1 cellular context compared by ENCODE assay signal in genomic region chr7:100444311-100445278, GRCh38.
A peak's percentile ranks its signal among the peaks of the same experiment; 100 is the strongest.
TF ChIP-seq lines count a peak whose summit lies in the region.

No MANE protein-coding gene starts in this region.

TF ChIP-seq in HepG2, 621 proteins besides CTCF, POLR2A, EP300 and RAD21 (continued from another document and continues in another):
- TF ChIP-seq, protein P1, sequence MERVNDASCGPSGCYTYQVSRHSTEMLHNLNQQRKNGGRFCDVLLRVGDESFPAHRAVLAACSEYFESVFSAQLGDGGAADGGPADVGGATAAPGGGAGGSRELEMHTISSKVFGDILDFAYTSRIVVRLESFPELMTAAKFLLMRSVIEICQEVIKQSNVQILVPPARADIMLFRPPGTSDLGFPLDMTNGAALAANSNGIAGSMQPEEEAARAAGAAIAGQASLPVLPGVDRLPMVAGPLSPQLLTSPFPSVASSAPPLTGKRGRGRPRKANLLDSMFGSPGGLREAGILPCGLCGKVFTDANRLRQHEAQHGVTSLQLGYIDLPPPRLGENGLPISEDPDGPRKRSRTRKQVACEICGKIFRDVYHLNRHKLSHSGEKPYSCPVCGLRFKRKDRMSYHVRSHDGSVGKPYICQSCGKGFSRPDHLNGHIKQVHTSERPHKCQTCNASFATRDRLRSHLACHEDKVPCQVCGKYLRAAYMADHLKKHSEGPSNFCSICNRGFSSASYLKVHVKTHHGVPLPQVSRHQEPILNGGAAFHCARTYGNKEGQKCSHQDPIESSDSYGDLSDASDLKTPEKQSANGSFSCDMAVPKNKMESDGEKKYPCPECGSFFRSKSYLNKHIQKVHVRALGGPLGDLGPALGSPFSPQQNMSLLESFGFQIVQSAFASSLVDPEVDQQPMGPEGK (CRISPR knock-in tag; IDR thresholded peaks at IDR 0.05) = peak; percentile 84
- TF ChIP-seq CREM (IDR thresholded peaks at IDR 0.05) = peak; percentile 71
- no peak for TF ChIP-seq CREM (CRISPR knock-in tag; IDR thresholded peaks at IDR 0.05)
- TF ChIP-seq ARID4A (CRISPR knock-in tag; IDR thresholded peaks at IDR 0.05; ENCODE audit: borderline replicate concordance) = peak; percentile 81
- no peak for TF ChIP-seq CC2D1A (CRISPR knock-in tag; IDR thresholded peaks at IDR 0.05)
- no peak for TF ChIP-seq ZNF484 (CRISPR knock-in tag; IDR thresholded peaks at IDR 0.05; ENCODE audit: borderline replicate concordance, low read depth)
- TF ChIP-seq, protein P2, sequence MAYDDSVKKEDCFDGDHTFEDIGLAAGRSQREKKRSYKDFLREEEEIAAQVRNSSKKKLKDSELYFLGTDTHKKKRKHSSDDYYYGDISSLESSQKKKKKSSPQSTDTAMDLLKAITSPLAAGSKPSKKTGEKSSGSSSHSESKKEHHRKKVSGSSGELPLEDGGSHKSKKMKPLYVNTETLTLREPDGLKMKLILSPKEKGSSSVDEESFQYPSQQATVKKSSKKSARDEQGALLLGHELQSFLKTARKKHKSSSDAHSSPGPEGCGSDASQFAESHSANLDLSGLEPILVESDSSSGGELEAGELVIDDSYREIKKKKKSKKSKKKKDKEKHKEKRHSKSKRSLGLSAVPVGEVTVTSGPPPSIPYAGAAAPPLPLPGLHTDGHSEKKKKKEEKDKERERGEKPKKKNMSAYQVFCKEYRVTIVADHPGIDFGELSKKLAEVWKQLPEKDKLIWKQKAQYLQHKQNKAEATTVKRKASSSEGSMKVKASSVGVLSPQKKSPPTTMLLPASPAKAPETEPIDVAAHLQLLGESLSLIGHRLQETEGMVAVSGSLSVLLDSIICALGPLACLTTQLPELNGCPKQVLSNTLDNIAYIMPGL (CRISPR knock-in tag; IDR thresholded peaks at IDR 0.05; ENCODE audit: borderline replicate concordance in 1 of 2, low read depth in 1 of 2) = peak; percentile 31 to 73; a peak in 1 of 4 replicates
- TF ChIP-seq FOSL1 (CRISPR knock-in tag; IDR thresholded peaks at IDR 0.05; ENCODE audit: borderline replicate concordance) = peak; percentile 13; the same call in 1 of the 2 replicates
- no peak for TF ChIP-seq CREBL2 (CRISPR knock-in tag; IDR thresholded peaks at IDR 0.05; ENCODE audit: borderline replicate concordance)
- TF ChIP-seq ZNF777 (CRISPR knock-in tag; IDR thresholded peaks at IDR 0.05) = no peak
- peak; percentile 99 for TF ChIP-seq BHLHE40 (IDR thresholded peaks at IDR 0.05; ENCODE audit: low read length)
- peak; percentile 100 for TF ChIP-seq ESRRA (CRISPR knock-in tag; IDR thresholded peaks at IDR 0.05; ENCODE audit: low read depth)
- peak; percentile 48 for TF ChIP-seq RAD51 (IDR thresholded peaks at IDR 0.05; ENCODE audit: borderline replicate concordance)
- peak; percentile 78; the same call in 1 of the 2 replicates for TF ChIP-seq ZSCAN29 (CRISPR knock-in tag; conservative IDR thresholded peaks at IDR 0.05)
- TF ChIP-seq GFI1 (CRISPR knock-in tag; IDR thresholded peaks at IDR 0.05; ENCODE audit: borderline replicate concordance) = no peak
- TF ChIP-seq MED8 (CRISPR knock-in tag; IDR thresholded peaks at IDR 0.05; ENCODE audit: insufficient replicate concordance) = peak; percentile 62
- 0 out of 2 replicates have a peak, but pooled peaks have one; percentile 38 for TF ChIP-seq ZFP41 (CRISPR knock-in tag; IDR thresholded peaks at IDR 0.05; ENCODE audit: borderline replicate concordance)
- 0 out of 2 replicates have a peak, but pooled peaks have one; percentile 41 for TF ChIP-seq ZNF543 (CRISPR knock-in tag; IDR thresholded peaks at IDR 0.05)
- TF ChIP-seq ETV5 (CRISPR knock-in tag; IDR thresholded peaks at IDR 0.05; ENCODE audit: borderline replicate concordance) = peak; percentile 97
- 0 out of 2 replicates have a peak, but pooled peaks have one; percentile 9 for TF ChIP-seq MEIS2 (CRISPR knock-in tag; IDR thresholded peaks at IDR 0.05)
- TF ChIP-seq ZNF263 (CRISPR knock-in tag; IDR thresholded peaks at IDR 0.05) = peak; percentile 87
- TF ChIP-seq MXD3 (CRISPR knock-in tag; IDR thresholded peaks at IDR 0.05) = peak; percentile 38; the same call in 1 of the 2 replicates
- TF ChIP-seq EED (CRISPR knock-in tag; IDR thresholded peaks at IDR 0.05) = no peak
- TF ChIP-seq, protein P3, sequence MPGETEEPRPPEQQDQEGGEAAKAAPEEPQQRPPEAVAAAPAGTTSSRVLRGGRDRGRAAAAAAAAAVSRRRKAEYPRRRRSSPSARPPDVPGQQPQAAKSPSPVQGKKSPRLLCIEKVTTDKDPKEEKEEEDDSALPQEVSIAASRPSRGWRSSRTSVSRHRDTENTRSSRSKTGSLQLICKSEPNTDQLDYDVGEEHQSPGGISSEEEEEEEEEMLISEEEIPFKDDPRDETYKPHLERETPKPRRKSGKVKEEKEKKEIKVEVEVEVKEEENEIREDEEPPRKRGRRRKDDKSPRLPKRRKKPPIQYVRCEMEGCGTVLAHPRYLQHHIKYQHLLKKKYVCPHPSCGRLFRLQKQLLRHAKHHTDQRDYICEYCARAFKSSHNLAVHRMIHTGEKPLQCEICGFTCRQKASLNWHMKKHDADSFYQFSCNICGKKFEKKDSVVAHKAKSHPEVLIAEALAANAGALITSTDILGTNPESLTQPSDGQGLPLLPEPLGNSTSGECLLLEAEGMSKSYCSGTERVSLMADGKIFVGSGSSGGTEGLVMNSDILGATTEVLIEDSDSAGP (CRISPR knock-in tag; IDR thresholded peaks at IDR 0.05; ENCODE audit: borderline replicate concordance) = peak; percentile 39; the same call in 1 of the 2 replicates
- 0 out of 2 replicates have a peak, but pooled peaks have one; percentile 67 for TF ChIP-seq ZXDC (CRISPR knock-in tag; IDR thresholded peaks at IDR 0.05)
- peak; percentile 85 for TF ChIP-seq ZMYM2 (CRISPR knock-in tag; IDR thresholded peaks at IDR 0.05)
- peak; percentile 100 for TF ChIP-seq JUN (CRISPR knock-in tag; IDR thresholded peaks at IDR 0.05)
- TF ChIP-seq NCOA2 (CRISPR knock-in tag; IDR thresholded peaks at IDR 0.05) = peak; percentile 79
- peak; percentile 95 to 96 for TF ChIP-seq NR2F1 (CRISPR knock-in tag; IDR thresholded peaks at IDR 0.05)
- no peak for TF ChIP-seq ZNF784 (CRISPR knock-in tag; IDR thresholded peaks at IDR 0.05; ENCODE audit: borderline replicate concordance)
- TF ChIP-seq SRF (IDR thresholded peaks at IDR 0.05; ENCODE audit: low read depth, low read length) = 0 out of 2 replicates have a peak, but pooled peaks have one; percentile 45
- TF ChIP-seq ZBTB3 (CRISPR knock-in tag; IDR thresholded peaks at IDR 0.05; ENCODE audit: borderline replicate concordance, low read depth) = 0 out of 2 replicates have a peak, but pooled peaks have one; percentile 79
- peak; percentile 12; the same call in 1 of the 2 replicates for TF ChIP-seq ZSCAN31 (CRISPR knock-in tag; IDR thresholded peaks at IDR 0.05; ENCODE audit: low read depth)
- no peak for TF ChIP-seq ZKSCAN1 (IDR thresholded peaks at IDR 0.05; ENCODE audit: low read length)
- no peak for TF ChIP-seq TCF12 (IDR thresholded peaks at IDR 0.05)
- peak; percentile 54; the same call in 1 of the 2 replicates for TF ChIP-seq TCF12 (CRISPR knock-in tag; IDR thresholded peaks at IDR 0.05)
- peak; percentile 83 for TF ChIP-seq ETV6 (CRISPR knock-in tag; conservative IDR thresholded peaks at IDR 0.05)
- no peak for TF ChIP-seq GLI4 (CRISPR knock-in tag; IDR thresholded peaks at IDR 0.05; ENCODE audit: borderline replicate concordance)
- peak; percentile 79; the same call in 1 of the 2 replicates for TF ChIP-seq THRA (CRISPR knock-in tag; IDR thresholded peaks at IDR 0.05; ENCODE audit: borderline replicate concordance)
- 0 out of 2 replicates have a peak, but pooled peaks have one; percentile 73 for TF ChIP-seq RNF2 (conservative IDR thresholded peaks at IDR 0.05; ENCODE audit: low read depth)
- no peak for TF ChIP-seq ZNF235 (CRISPR knock-in tag; IDR thresholded peaks at IDR 0.05; ENCODE audit: borderline replicate concordance)
- TF ChIP-seq ATF3 (CRISPR knock-in tag; IDR thresholded peaks at IDR 0.05) = peak; percentile 89
- peak; percentile 89 for TF ChIP-seq HDAC2 (CRISPR knock-in tag; IDR thresholded peaks at IDR 0.05)
- peak; percentile 50; the same call in 1 of the 2 replicates for TF ChIP-seq HMG20A (CRISPR knock-in tag; IDR thresholded peaks at IDR 0.05; ENCODE audit: borderline replicate concordance)
- no peak for TF ChIP-seq BRD4 (CRISPR knock-in tag; IDR thresholded peaks at IDR 0.05)
- TF ChIP-seq NR1H2 (CRISPR knock-in tag; IDR thresholded peaks at IDR 0.05; ENCODE audit: borderline replicate concordance, low read depth) = no peak; the same call in 1 of the 2 replicates
